8 cellular contexts compared by ENCODE assay signal in the genomic region with DNA sequence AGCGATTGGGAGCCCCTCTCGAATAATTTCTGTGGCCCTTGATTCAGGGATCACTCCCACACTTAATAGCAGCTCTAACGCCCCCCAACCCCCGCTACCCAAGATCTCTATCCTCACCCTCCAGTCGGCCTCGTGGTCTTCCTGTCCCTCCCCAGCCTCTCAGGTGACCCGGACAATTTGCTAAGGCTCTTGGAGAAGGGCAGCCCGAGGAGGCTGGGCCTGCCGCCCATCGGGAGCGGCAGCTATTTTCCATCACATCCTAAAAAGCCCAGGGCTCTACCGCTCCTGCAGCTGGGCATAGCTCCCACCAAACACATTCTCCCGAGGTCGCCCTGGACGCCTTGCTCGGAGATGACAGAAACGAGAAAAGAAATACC. TPM values are rescaled to one million over a fixed set of nuclear protein-coding genes. Genes with fewer than 3 reads are reported as not detected.
DNase-seq lines count a peak whose midpoint lies in the region; ATAC-seq and TF ChIP-seq lines count a peak whose summit lies in the region.

No MANE protein-coding gene starts in this region.

- TF ChIP-seq CTCF in GM06990 (IDR thresholded peaks at IDR 0.05; ENCODE audit: insufficient read depth, low read length, poor library complexity, severe bottlenecking) (no peak), gastroesophageal sphincter (IDR thresholded peaks at IDR 0.05) (no peak), prostate gland (IDR thresholded peaks at IDR 0.05) (no peak)

- H3K9me3 Mint-ChIP-seq in T-cell = no peaks in the 10 kb centered on the region

- TF ChIP-seq POLR2A in gastroesophageal sphincter (IDR thresholded peaks at IDR 0.05) (no peak), prostate gland (IDR thresholded peaks at IDR 0.05) (no peak)

- DNase-seq in GM06990 (ENCODE audit: extremely low read depth, insufficient read length) (no peak), T-cell (no peak), prostate gland (ENCODE audit: low spot score) (no peak), DMS79 treated with DMSO at 0.1 percent for 48 hours (lab: John Stamatoyannopoulos, UW) (no peak), NCI-H1105 (lab: John Stamatoyannopoulos, UW) (no peak)

- H3K27me3 Mint-ChIP-seq in T-cell = peaks cover 14 to 15% of the 10 kb centered on the region in 2 donors

- peaks cover 13% of the 10 kb centered on the region for H3K36me3 Mint-ChIP-seq in T-cell

- peaks cover 0 to 59% (median 20%) of the 10 kb centered on the region in 3 donors for H3K4me1 ChIP-seq in gastroesophageal sphincter
- H3K4me1 ChIP-seq in prostate gland (replicated peaks) = no peaks in the 10 kb centered on the region

- H3K9me3 ChIP-seq in gastroesophageal sphincter (no peaks in the 10 kb centered on the region), prostate gland (no peaks in the 10 kb centered on the region)

- H3K27ac ChIP-seq in gastroesophageal sphincter (peak overlapping the region; percentile 44 to 97 (median 97)), prostate gland (peak overlapping the region; percentile 70 to 75)

- H3K27ac Mint-ChIP-seq in T-cell = no peak overlapping the region

- H3K4me1 Mint-ChIP-seq in T-cell = peaks cover 19 to 25% (median 20%) of the 10 kb centered on the region in 3 donors

- ATAC-seq in T-cell (replicated peaks in 1 of 4) = no peak
- no peak for ATAC-seq in gastroesophageal sphincter
- no peak for ATAC-seq in HG03469 (IDR thresholded peaks at IDR 0.05; ENCODE audit: unreplicated experiment)
- no peak for ATAC-seq in HG02973 (IDR thresholded peaks at IDR 0.05; ENCODE audit: unreplicated experiment)

- 0% methylated on average over 3 to 4 of the region's 17 CpGs for WGBS in gastroesophageal sphincter (ENCODE audit: low coverage in 1 of 2), 2 donors
- WGBS in prostate gland = 23% methylated on average over 17 of the region's 17 CpGs

- POLR2A ChIA-PET in T-cell (lab: Charles Lee) = no interaction called here

- no peaks in the 10 kb centered on the region for H3K27me3 ChIP-seq in GM06990 (replicated peaks; ENCODE audit: control insufficient read depth, insufficient read depth, low read length)
- H3K27me3 ChIP-seq in gastroesophageal sphincter = no peaks in the 10 kb centered on the region
- no peaks in the 10 kb centered on the region for H3K27me3 ChIP-seq in prostate gland (replicated peaks; ENCODE audit: insufficient read depth)

- H3K4me3 ChIP-seq in GM06990 (replicated peaks; ENCODE audit: low read depth, low read length) = peak overlapping the region; percentile 47
- H3K4me3 ChIP-seq in gastroesophageal sphincter = peak overlapping the region; percentile 1 to 45
- H3K4me3 ChIP-seq in prostate gland = peak overlapping the region; percentile 19 to 23

- H3K36me3 ChIP-seq in GM06990 (ENCODE audit: control insufficient read depth, insufficient read depth, low read length) = peaks cover 13% of the 10 kb centered on the region
- peaks cover 3 to 29% of the 10 kb centered on the region in 2 donors for H3K36me3 ChIP-seq in gastroesophageal sphincter
- peaks cover 0 to 18% of the 10 kb centered on the region in 2 donors for H3K36me3 ChIP-seq in prostate gland

- CTCF ChIA-PET in T-cell (lab: Charles Lee) = interaction anchor here (1.4 to 5.4 kb wide), 8 partner anchors 18 to 46 kb away, joined by 3 to 83 read pairs (median 6); no protein-coding TSS in a partner anchor

- H3K4me3 Mint-ChIP-seq in T-cell = peak overlapping the region; percentile 65 to 86 (median 73)

- intact Hi-C loops in prostate gland (cut with DNase I) = loop anchor here (2.0 kb wide), 1 partner anchor 32 kb away; no protein-coding TSS in a partner anchor

- no peak for TF ChIP-seq EP300 in gastroesophageal sphincter (IDR thresholded peaks at IDR 0.05)

RNA-seq across cellular contexts. Expression of a gene that starts 12.0 kb away (rescaled TPM):
- total RNA-seq in T-cell (1 to 10 TPM in 4 of 5 donors, under 1 TPM in 1; 0.83 to 5.8 (median 3.6) TPM), gastroesophageal sphincter (100 to 1,000 TPM in 1 of 4 donors, 10 to 100 TPM in 3; 69.2 to 153 (median 84.7) TPM), prostate gland (10 to 100 TPM; 49.7 to 73.9 TPM)

RNA-seq across cellular contexts. Expression of a gene that starts 25.9 kb away (rescaled TPM):
- total RNA-seq in T-cell (10 to 100 TPM; 35.0 to 47.2 (median 36.8) TPM), gastroesophageal sphincter (1,000 to 10,000 TPM; 4,484 to 9,179 (median 5,319) TPM), prostate gland (1,000 to 10,000 TPM; 1,117 to 1,634 TPM)

RNA-seq across cellular contexts. Expression of a gene that starts 57.9 kb away (rescaled TPM):
- 1 to 10 TPM; 2.8 to 6.9 (median 4.7) TPM for total RNA-seq in T-cell
- 10 to 100 TPM; 11.4 to 35.8 (median 18.0) TPM for total RNA-seq in gastroesophageal sphincter
- total RNA-seq in prostate gland = 10 to 100 TPM; 13.1 to 29.1 TPM

RNA-seq across cellular contexts. Expression of a gene that starts 59.5 kb away (rescaled TPM):
- not detected for total RNA-seq in T-cell
- not detected for total RNA-seq in gastroesophageal sphincter
- total RNA-seq in prostate gland = 10 to 100 TPM in 1 of 2 donors, not detected in 1; 16.9 TPM

Comparison
In these comparisons a context has a peak if more than half of its experiments do, and no peak if none do; other contexts are left out.
1. RNA of a gene that starts 12.0 kb away (total RNA-seq): 69.2 to 153 TPM in gastroesophageal sphincter and 49.7 to 73.9 TPM in prostate gland; 0.83 to 5.8 TPM in T-cell; every median in the first group is over 4 times any median in the second.
2. RNA of a gene that starts 25.9 kb away (total RNA-seq): 4,484 to 9,179 TPM in gastroesophageal sphincter and 1,117 to 1,634 TPM in prostate gland; 35.0 to 47.2 TPM in T-cell; every median in the first group is over 10 times any median in the second.
3. Peak in every context shown above with its lines, with median percentiles within 50 percentile points of each other: H3K4me3 ChIP-seq.